8 cellular contexts compared by ENCODE assay signal in the genomic region with DNA sequence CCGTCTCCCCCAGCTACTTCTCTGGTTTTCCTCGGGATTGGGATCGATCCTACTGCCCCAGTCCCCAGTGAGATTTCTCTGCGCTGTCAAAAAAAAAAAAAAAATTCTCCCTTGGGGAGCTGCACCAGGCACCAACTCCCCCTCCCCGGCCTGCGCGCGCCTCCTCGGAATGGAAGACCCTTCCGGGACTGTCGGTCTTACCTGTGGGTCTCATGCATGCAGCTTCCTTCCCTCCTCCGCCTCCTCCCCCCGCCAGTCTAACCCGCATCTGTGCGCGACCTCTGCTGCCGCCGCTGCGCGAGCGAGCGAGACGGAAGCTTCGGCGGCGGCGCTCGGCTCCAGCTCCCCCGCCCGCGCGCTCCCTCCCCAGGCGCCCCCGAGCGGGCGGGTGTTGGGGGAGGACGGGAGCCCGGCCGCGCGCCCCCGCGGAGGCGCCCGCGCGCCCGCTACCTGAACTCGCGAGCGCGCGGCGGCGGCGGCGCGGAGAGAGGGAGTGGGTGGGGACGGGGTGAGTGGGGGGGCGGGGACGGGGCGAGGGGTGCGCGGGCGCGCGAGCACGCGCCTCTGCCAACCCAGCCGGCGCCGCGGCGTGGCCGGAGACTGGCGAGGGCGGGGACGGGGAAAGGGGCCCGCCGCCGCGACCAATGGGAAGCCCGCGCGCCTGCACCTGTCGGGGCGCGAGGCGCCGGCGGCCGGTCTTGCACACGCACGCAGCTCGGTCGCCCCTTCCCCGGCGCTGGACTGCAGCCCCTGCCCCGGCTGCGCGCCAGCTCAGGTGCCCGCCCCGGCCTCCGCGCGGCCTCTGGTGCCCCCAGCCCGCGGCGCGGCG. TPM values are rescaled to one million over a fixed set of nuclear protein-coding genes. Genes with fewer than 3 reads are reported as not detected.
DNase-seq lines count a peak whose midpoint lies in the region; ATAC-seq and TF ChIP-seq lines count a peak whose summit lies in the region.

A gene with protein sequence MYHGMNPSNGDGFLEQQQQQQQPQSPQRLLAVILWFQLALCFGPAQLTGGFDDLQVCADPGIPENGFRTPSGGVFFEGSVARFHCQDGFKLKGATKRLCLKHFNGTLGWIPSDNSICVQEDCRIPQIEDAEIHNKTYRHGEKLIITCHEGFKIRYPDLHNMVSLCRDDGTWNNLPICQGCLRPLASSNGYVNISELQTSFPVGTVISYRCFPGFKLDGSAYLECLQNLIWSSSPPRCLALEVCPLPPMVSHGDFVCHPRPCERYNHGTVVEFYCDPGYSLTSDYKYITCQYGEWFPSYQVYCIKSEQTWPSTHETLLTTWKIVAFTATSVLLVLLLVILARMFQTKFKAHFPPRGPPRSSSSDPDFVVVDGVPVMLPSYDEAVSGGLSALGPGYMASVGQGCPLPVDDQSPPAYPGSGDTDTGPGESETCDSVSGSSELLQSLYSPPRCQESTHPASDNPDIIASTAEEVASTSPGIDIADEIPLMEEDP (minus strand): TSS at position 321 of the 829 bp plus-strand sequence. CDS start 751 bp downstream, outside the sequence.

- H3K4me1 ChIP-seq in ES-I3 (ENCODE audit: insufficient read depth, low read length) (peaks cover 4% of the 10 kb centered on the region), parathyroid adenoma (peaks cover 3% of the 10 kb centered on the region), thymus (ENCODE audit: control insufficient read depth, insufficient read depth, low read length) (peaks cover 9% of the 10 kb centered on the region)

- peak within 1 kb of the TSS; percentile 81 for H3K4me2 ChIP-seq in parathyroid adenoma (ENCODE audit: low read length)

- H3K4me3 ChIP-seq in parathyroid adenoma (ENCODE audit: low read depth, low read length) (peak within 1 kb of the TSS; percentile 45), thymus (ENCODE audit: low read length) (peak within 1 kb of the TSS; percentile 63)

- DNase-seq in NOMO-1 treated with dmso at 0.1 percent for 144 hours (lab: John Stamatoyannopoulos, UW; ENCODE audit: unreplicated experiment) (peak; percentile 23), head of caudate nucleus (peak in 40 of 42 donors; percentile 39 to 85 (median 68))
- DNase-seq in activated effector memory CD4-positive, alpha-beta T cell treated with anti-CD3 and anti-CD28 coated beads, Interleukin-2, amount 50 U/mL, for 16 hours: peak; percentile 86

- H3K9ac ChIP-seq in ES-I3 (ENCODE audit: low read depth, low read length) (peak within 1 kb of the TSS; percentile 63), parathyroid adenoma (no peak within 1 kb of the TSS)

- no peak for TF ChIP-seq CTCF in parathyroid adenoma (IDR thresholded peaks at IDR 0.05)

- H3K27me3 ChIP-seq in parathyroid adenoma (ENCODE audit: control insufficient read depth, insufficient read depth, low read length) (no peaks in the 10 kb centered on the region), thymus (ENCODE audit: control insufficient read depth, insufficient read depth) (peaks cover 41% of the 10 kb centered on the region)

- under 1% methylated on average over 111 of the region's 111 CpGs for WGBS in thymus

- no peaks in the 10 kb centered on the region for H3K79me2 ChIP-seq in parathyroid adenoma

- no peaks in the 10 kb centered on the region for H3K9me3 ChIP-seq in ES-I3 (ENCODE audit: control insufficient read depth, insufficient read depth, low read length)
- H3K9me3 ChIP-seq in parathyroid adenoma (ENCODE audit: control insufficient read depth, low read length): no peaks in the 10 kb centered on the region
- H3K9me3 ChIP-seq in thymus (ENCODE audit: control insufficient read depth): no peaks in the 10 kb centered on the region

- peak within 1 kb of the TSS; percentile 73 for H2AFZ ChIP-seq in parathyroid adenoma

- ATAC-seq in HG03521 (IDR thresholded peaks at IDR 0.05; ENCODE audit: unreplicated experiment): peak; percentile 60
- no peak for ATAC-seq in GM21515 (IDR thresholded peaks at IDR 0.05; ENCODE audit: unreplicated experiment)

- H3K36me3 ChIP-seq in ES-I3 (ENCODE audit: insufficient read depth, low read length) (no peaks in the 10 kb centered on the region), parathyroid adenoma (ENCODE audit: control insufficient read depth, insufficient read depth, low read length) (no peaks in the 10 kb centered on the region), thymus (ENCODE audit: control insufficient read depth, insufficient read depth) (no peaks in the 10 kb centered on the region)

- intact Hi-C loops in head of caudate nucleus (cut with DNase I): no loop called here

- H3K27ac ChIP-seq in parathyroid adenoma (peak within 1 kb of the TSS; percentile 7), thymus (ENCODE audit: low read depth) (peak within 1 kb of the TSS; percentile 18)

RNA-seq across cellular contexts. Expression of the gene that starts here (rescaled TPM):
- 5.2 TPM for polyA plus RNA-seq in thymus

Comparison
In these comparisons a context has a peak if more than half of its experiments do, and no peak if none do; other contexts are left out.
1. DNase-seq: peak in every context shown above with its lines; median percentile 86 in activated effector memory CD4-positive, alpha-beta T cell treated with anti-CD3 and anti-CD28 coated beads, Interleukin-2, amount 50 U/mL, for 16 hours; 68 in head of caudate nucleus; 23 in NOMO-1 treated with dmso at 0.1 percent for 144 hours.